ENCODE assay signal across 1 cellular context in the genomic region with DNA sequence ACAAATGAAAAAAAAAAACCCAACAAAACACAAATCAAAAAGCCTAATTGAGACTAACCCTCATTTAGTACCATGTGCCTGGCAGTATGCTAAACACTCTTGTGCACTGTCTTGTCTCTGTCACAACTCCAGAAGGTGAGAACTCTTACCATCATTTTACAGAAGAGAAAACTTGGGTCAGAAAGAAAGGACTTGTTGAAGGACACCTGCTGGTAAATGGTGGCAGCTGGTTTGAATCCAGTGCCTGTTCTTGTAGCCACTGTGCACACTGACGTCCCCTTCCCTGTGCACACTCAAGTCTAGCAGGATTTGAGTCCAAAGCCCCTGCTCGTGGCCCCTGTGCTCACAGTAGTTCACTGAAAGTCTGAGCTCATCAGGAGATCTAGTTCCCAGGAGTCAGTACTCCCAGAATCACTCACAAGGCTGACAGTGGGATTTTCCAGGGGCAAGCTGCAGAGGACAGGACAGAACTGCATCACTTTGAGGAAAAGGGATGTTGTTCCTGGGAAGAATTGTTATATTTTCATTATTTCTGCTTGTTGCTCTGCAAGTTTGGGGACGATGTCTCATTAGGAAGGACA.
TF ChIP-seq lines count a peak whose summit lies in the region.

No MANE protein-coding gene starts in this region.

TF ChIP-seq in Ishikawa, 13 proteins besides CTCF, POLR2A, EP300 and RAD21 (continued from another document):
- TF ChIP-seq CEBPB (IDR thresholded peaks at IDR 0.05) (no peak), EGR1 (IDR thresholded peaks at IDR 0.05) (no peak), YY1 (IDR thresholded peaks at IDR 0.05; ENCODE audit: low read depth) (no peak), TCF12 (IDR thresholded peaks at IDR 0.05; ENCODE audit: low read depth) (no peak)
TF ChIP-seq in Ishikawa: peak in this region for 0.
